ENCODE assay signal across 8 cellular contexts in the genomic region with DNA sequence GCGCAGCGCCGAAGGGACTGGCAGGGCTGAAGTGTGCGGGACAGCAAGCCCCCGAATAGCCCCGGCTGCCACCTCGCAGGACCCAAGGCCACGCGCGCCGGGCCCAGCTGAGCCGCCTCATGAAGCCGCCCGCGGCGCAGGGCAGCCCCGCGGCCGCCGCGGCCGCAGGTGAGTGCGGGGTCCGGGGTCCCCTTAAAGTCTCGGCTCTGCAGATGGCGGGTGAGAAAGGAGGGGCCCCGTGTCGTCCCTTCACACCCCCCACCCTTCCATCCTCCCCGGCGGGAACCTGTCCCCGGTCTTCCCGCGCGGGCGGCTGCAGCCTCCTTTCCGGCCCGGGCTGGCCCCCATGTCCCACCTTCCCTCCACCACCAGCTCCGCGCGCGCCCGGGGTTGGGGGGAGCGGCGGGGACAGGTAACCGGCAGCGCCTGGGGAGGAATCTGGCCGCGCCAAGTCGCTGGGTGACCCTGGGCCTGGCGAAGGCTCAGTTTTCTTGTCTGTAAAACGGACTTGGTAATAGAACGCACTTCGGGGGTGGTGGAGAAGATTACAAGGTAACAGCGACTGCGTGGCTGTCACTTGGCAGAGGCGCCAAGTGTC. TPM values are rescaled to one million over a fixed set of nuclear protein-coding genes. Genes with fewer than 3 reads are reported as not detected.
DNase-seq lines count a peak whose midpoint lies in the region; ATAC-seq and TF ChIP-seq lines count a peak whose summit lies in the region.

No MANE protein-coding gene starts in this region.

- peak; percentile 41 for DNase-seq in stimulated activated CD4-positive, alpha-beta T cell treated with anti-CD3 and anti-CD28 coated beads, Interleukin-12 subunit alpha, Interleukin-12 subunit beta, amount 100 ng/mL, for 4 hours
- DNase-seq in stimulated activated CD4-positive, alpha-beta T cell treated with anti-CD3 and anti-CD28 coated beads, Interleukin-2, amount 100 ng/mL, for 48 hours: no peak
- DNase-seq in activated T-helper 9 cell treated with anti-CD3 and anti-CD28 coated beads, Interleukin-2, amount 50 U/mL, for 16 hours (ENCODE audit: low read depth): peak; percentile 20
- DNase-seq in heart left ventricle: peak in 3 of 5 donors; percentile 27 to 65 (median 28)
- no peak for DNase-seq in retinal pigment epithelial cell (ENCODE audit: low read depth)
- DNase-seq in amygdala (lab: John Stamatoyannopoulos, UW): no peak
- DNase-seq in DMS79 treated with DMSO at 0.1 percent for 48 hours (lab: John Stamatoyannopoulos, UW): no peak

- intact Hi-C loops in heart left ventricle (cut with DNase I): loop anchor here in 5 of 10 donors (2.0 to 5.0 kb wide), 6 partner anchors 35 to 195 kb away; no protein-coding TSS in a partner anchor

- peak in 2 of 4 donors; percentile 4 to 17 for ATAC-seq in heart left ventricle

- H3K4me1 ChIP-seq in HUES6 (ENCODE audit: control insufficient read depth, insufficient read depth, low read length): 0 out of 2 replicates have a peak, but pooled peaks cover 4% of the 10 kb centered on the region
- peaks cover 0 to 48% (median 9%) of the 10 kb centered on the region in 12 donors for H3K4me1 ChIP-seq in heart left ventricle

- peak overlapping the region; percentile 43 for H3K9ac ChIP-seq in HUES6 (ENCODE audit: low read length)

- H3K4me3 ChIP-seq in HUES6 (ENCODE audit: low read depth, low read length) (peak overlapping the region; percentile 70), heart left ventricle (peak overlapping the region; percentile 67 to 92 (median 76)), retinal pigment epithelial cell (ENCODE audit: low read length) (peak overlapping the region; percentile 50)

- H3K27ac ChIP-seq in HUES6 (ENCODE audit: low read depth, low read length) (no peak overlapping the region), heart left ventricle (peak overlapping the region; percentile 73 to 93 (median 85))

- WGBS in heart left ventricle, 4 donors: 0 to 3% (median 1%) methylated on average over 19 to 56 of the region's 56 CpGs; no CpG with 5 or more reads in 1 of the 4 donors

- TF ChIP-seq CTCF in heart left ventricle (IDR thresholded peaks at IDR 0.05) (no peak), retinal pigment epithelial cell (conservative IDR thresholded peaks at IDR 0.05; ENCODE audit: low read depth, low read length) (no peak)

- no peaks in the 10 kb centered on the region for H3K9me3 ChIP-seq in HUES6 (ENCODE audit: control insufficient read depth, insufficient read depth, low read depth, low read length)
- no peaks in the 10 kb centered on the region for H3K9me3 ChIP-seq in heart left ventricle

- no peaks in the 10 kb centered on the region for H3K36me3 ChIP-seq in HUES6 (ENCODE audit: control insufficient read depth, insufficient read depth, low read length)
- H3K36me3 ChIP-seq in heart left ventricle: peaks cover 0 to 31% (median 5%) of the 10 kb centered on the region in 9 donors

- peaks cover 82% of the 10 kb centered on the region for H3K27me3 ChIP-seq in HUES6 (ENCODE audit: control insufficient read depth, insufficient read depth, low read length)
- H3K27me3 ChIP-seq in heart left ventricle: peaks cover 0 to 20% (median 8%) of the 10 kb centered on the region in 9 donors

- TF ChIP-seq POLR2A in heart left ventricle (IDR thresholded peaks at IDR 0.05): no peak

RNA-seq across cellular contexts. Expression of gene RGCC, which starts 0.3 kb away (rescaled TPM):
- total RNA-seq in heart left ventricle: 100 to 1,000 TPM in 2 of 9 donors, 10 to 100 TPM in 7; 22.9 to 228 (median 45.9) TPM
- 10 to 100 TPM; 48.9 to 57.7 TPM for polyA plus RNA-seq in heart left ventricle

Comparison
In these comparisons a context has a peak if more than half of its experiments do, and no peak if none do; other contexts are left out.
1. DNase-seq: peak in stimulated activated CD4-positive, alpha-beta T cell treated with anti-CD3 and anti-CD28 coated beads, Interleukin-12 subunit alpha, Interleukin-12 subunit beta, amount 100 ng/mL, for 4 hours (single experiment), activated T-helper 9 cell treated with anti-CD3 and anti-CD28 coated beads, Interleukin-2, amount 50 U/mL, for 16 hours (single experiment) and heart left ventricle (3 of 5); none in stimulated activated CD4-positive, alpha-beta T cell treated with anti-CD3 and anti-CD28 coated beads, Interleukin-2, amount 100 ng/mL, for 48 hours (0 of 2), retinal pigment epithelial cell (single experiment), amygdala (0 of 56) and DMS79 treated with DMSO at 0.1 percent for 48 hours (single experiment).
2. Peak in every context shown above with its lines, with median percentiles within 50 percentile points of each other: H3K4me3 ChIP-seq.